9 cellular contexts compared by ENCODE assay signal in genomic region chr2:136117391-136117841, GRCh38. TPM values are rescaled to one million over a fixed set of nuclear protein-coding genes. Genes with fewer than 3 reads are reported as not detected.
DNase-seq lines count a peak whose midpoint lies in the region; ATAC-seq and TF ChIP-seq lines count a peak whose summit lies in the region.
"Had no signal": no experiment of that assay in that cellular context is flagged by ENCODE, and none has a peak within 500 bp of the region (broad histone marks: within the 10 kb centered on the region; RNA-seq: fewer than 3 reads in every experiment).

No MANE protein-coding gene starts in this region.

- peak overlapping the region; percentile 77 to 93 (median 90) for H3K9ac ChIP-seq in BLaER1 treated with 17β-estradiol and CSF1 and Interleukin-3, amounts not matched to agents 10 nM and 100 nM

- no peaks in the 10 kb centered on the region for H3K9me3 Mint-ChIP-seq in immature natural killer cell

- peaks cover 50 to 60% of the 10 kb centered on the region in 2 donors for H3K4me1 Mint-ChIP-seq in immature natural killer cell

- DNase-seq in astrocyte of the spinal cord (ENCODE audit: low read depth, low spot score): peak; percentile 39
- DNase-seq in immature natural killer cell: no peak
- no peak for DNase-seq in mesenteric fat pad (ENCODE audit: low spot score)

- H3K4me3 Mint-ChIP-seq in immature natural killer cell: peak overlapping the region; percentile 96 to 99 (median 98)

- H3K36me3 ChIP-seq in BLaER1 treated with 17β-estradiol and CSF1 and Interleukin-3, amounts not matched to agents 10 nM and 100 nM: peaks cover 15 to 36% (median 30%) of the 10 kb centered on the region in 11 experiments

- ATAC-seq in GM19328 (IDR thresholded peaks at IDR 0.05; ENCODE audit: unreplicated experiment) (peak; percentile 19), HG03457 (IDR thresholded peaks at IDR 0.05; ENCODE audit: unreplicated experiment) (peak; percentile 12), SK-N-SH treated with all-trans-retinoic acid at 6 μM for 48 hours (peak; percentile 61)

- peaks cover 34 to 58% (median 49%) of the 10 kb centered on the region in 10 experiments for H3K4me1 ChIP-seq in BLaER1 treated with 17β-estradiol and CSF1 and Interleukin-3, amounts not matched to agents 10 nM and 100 nM

- H3K9me3 ChIP-seq in BLaER1 treated with 17β-estradiol and CSF1 and Interleukin-3, amounts not matched to agents 10 nM and 100 nM (replicated peaks in 1 of 11): no peaks in the 10 kb centered on the region

- H3K27ac Mint-ChIP-seq in immature natural killer cell: peak overlapping the region; percentile 96 to 99 (median 98)

- no peaks in the 10 kb centered on the region for H3K27me3 ChIP-seq in BLaER1 treated with 17β-estradiol and CSF1 and Interleukin-3, amounts not matched to agents 10 nM and 100 nM

- H3K27ac ChIP-seq in BLaER1 treated with 17β-estradiol and CSF1 and Interleukin-3, amounts not matched to agents 10 nM and 100 nM: peak overlapping the region; percentile 65 to 91 (median 87); a peak in 21 of 22 replicates
- peak overlapping the region; percentile 41 to 93 (median 77) for H3K27ac ChIP-seq in skin epidermis

- no peak for TF ChIP-seq CTCF in astrocyte of the spinal cord (IDR thresholded peaks at IDR 0.05; ENCODE audit: low read depth, low read length)

- in situ Hi-C loops in astrocyte of the spinal cord (cut with HindIII; ENCODE audit: low sequenced_read_pairs): no loop called here

- peaks cover 43 to 73% (median 48%) of the 10 kb centered on the region in 3 donors for H3K27me3 Mint-ChIP-seq in immature natural killer cell (ENCODE audit: low read depth in 3 of 3)

- peak overlapping the region; percentile 87 to 99 (median 96) for H3K4me2 ChIP-seq in BLaER1 treated with 17β-estradiol and CSF1 and Interleukin-3, amounts not matched to agents 10 nM and 100 nM

- peak overlapping the region; percentile 67 to 94 (median 89) for H3K4me3 ChIP-seq in BLaER1 treated with 17β-estradiol and CSF1 and Interleukin-3, amounts not matched to agents 10 nM and 100 nM
- H3K4me3 ChIP-seq in astrocyte of the spinal cord (ENCODE audit: low read depth, low read length): peak overlapping the region; percentile 9
- H3K4me3 ChIP-seq in skin epidermis: peak overlapping the region; percentile 46 to 69 (median 59)

- H4K20me1 ChIP-seq in BLaER1 treated with 17β-estradiol and CSF1 and Interleukin-3, amounts not matched to agents 10 nM and 100 nM: peaks cover 15 to 47% (median 37%) of the 10 kb centered on the region in 11 experiments; a peak in 20 of 22 replicates

- peaks cover 20 to 34% (median 24%) of the 10 kb centered on the region in 3 donors for H3K36me3 Mint-ChIP-seq in immature natural killer cell

TF ChIP-seq in SK-N-SH treated with all-trans-retinoic acid at 6 μM for 48 hours, 23 proteins besides CTCF, POLR2A, EP300 and RAD21:
- TF ChIP-seq GLIS3 (CRISPR knock-in tag; IDR thresholded peaks at IDR 0.05) (no peak), RARB (CRISPR knock-in tag; IDR thresholded peaks at IDR 0.05) (no peak), BACH2 (CRISPR knock-in tag; IDR thresholded peaks at IDR 0.05; ENCODE audit: borderline replicate concordance) (no peak), ZNF70 (CRISPR knock-in tag; IDR thresholded peaks at IDR 0.05) (no peak), ZC3H10 (CRISPR knock-in tag; IDR thresholded peaks at IDR 0.05) (no peak)

RNA-seq across cellular contexts. Expression of gene CXCR4, which starts 0.5 kb away (rescaled TPM):
- 100 to 1,000 TPM; 147 to 758 (median 582) TPM for polyA plus RNA-seq in immature natural killer cell
- 13.2 TPM for total RNA-seq in mesenteric fat pad
- total RNA-seq: HT1080 had no signal

Comparison
In these comparisons a context has a peak if more than half of its experiments do, and no peak if none do; other contexts are left out.
1. H3K4me3 ChIP-seq: peak in every context shown above with its lines; median percentile 89 in BLaER1 treated with 17β-estradiol and CSF1 and Interleukin-3, amounts not matched to agents 10 nM and 100 nM; 59 in skin epidermis; 9 in astrocyte of the spinal cord.